ENCODE assay signal across 8 cellular contexts in genomic region chr17:44345497-44346026, GRCh38. TPM values are rescaled to one million over a fixed set of nuclear protein-coding genes. Genes with fewer than 3 reads are reported as not detected.
A peak's percentile ranks its signal among the peaks of the same experiment; 100 is the strongest.
DNase-seq lines count a peak whose midpoint lies in the region; ATAC-seq, FAIRE-seq and TF ChIP-seq lines count a peak whose summit lies in the region.

No MANE protein-coding gene starts in this region.

- peak; percentile 58 for ATAC-seq in K562
- no peak for ATAC-seq in GM19463 (IDR thresholded peaks at IDR 0.05; ENCODE audit: unreplicated experiment)

- H3K4me3 ChIP-seq in KMS-11 (IDR thresholded peaks at IDR 0.05; ENCODE audit: insufficient read depth, low read depth, low read length): peak overlapping the region; percentile 30
- peak overlapping the region; percentile 65 for H3K4me3 ChIP-seq in K562
- peak overlapping the region; percentile 70 for H3K4me3 ChIP-seq in hepatocyte
- peak overlapping the region; percentile 76 to 78 for H3K4me3 ChIP-seq in prostate gland

- no peaks in the 10 kb centered on the region for H3K79me2 ChIP-seq in KMS-11 (ENCODE audit: insufficient read depth, low read depth)
- H3K79me2 ChIP-seq in K562 (ENCODE audit: control insufficient read depth, insufficient read depth, low read length): no peaks in the 10 kb centered on the region
- peaks cover 15% of the 10 kb centered on the region for H3K79me2 ChIP-seq in hepatocyte

- H3K9ac ChIP-seq in KMS-11 (peak overlapping the region; percentile 25; the same call in 1 of the 2 replicates), K562 (ENCODE audit: insufficient read depth in 1 of 2, low read depth in 2 of 2, low read length in 2 of 2) (peak overlapping the region; percentile 76 to 91)

- intact Hi-C loops in K562 (cut with micrococcal nuclease) (loop anchor here (1.0 kb wide), 2 partner anchors 135 to 147 kb away; no protein-coding TSS in a partner anchor), prostate gland (cut with DNase I) (loop anchor here (2.0 to 5.0 kb wide), 2 partner anchors 21 to 133 kb away; partner anchors contain the start of gene SLC25A39)

- H3K27ac ChIP-seq in KMS-11 (no peak overlapping the region; the same call in 1 of the 2 replicates), K562 (ENCODE audit: extremely low read depth, low read depth, low read length) (peak overlapping the region; percentile 44), hepatocyte (peak overlapping the region; percentile 76), prostate gland (peak overlapping the region; percentile 79 to 84)

- H3K9me3 ChIP-seq in K562 (replicated peaks; ENCODE audit: control insufficient read depth, insufficient read depth, low read depth, low read length) (no peaks in the 10 kb centered on the region), hepatocyte (ENCODE audit: low read depth) (no peaks in the 10 kb centered on the region), prostate gland (no peaks in the 10 kb centered on the region)

- H4K20me1 ChIP-seq in KMS-11 (ENCODE audit: insufficient read depth) (no peaks in the 10 kb centered on the region), K562 (replicated peaks; ENCODE audit: control insufficient read depth, insufficient read depth, low read length) (0 out of 2 replicates have a peak, but pooled peaks cover 4% of the 10 kb centered on the region), hepatocyte (ENCODE audit: insufficient read depth, poor library complexity, severe bottlenecking) (no peaks in the 10 kb centered on the region)

- TF ChIP-seq POLR2A in GM12892 (IDR thresholded peaks at IDR 0.05; ENCODE audit: low read depth, low read length) (peak; percentile 7; the same call in 1 of the 2 replicates), K562 (conservative IDR thresholded peaks at IDR 0.05) (no peak), prostate gland (IDR thresholded peaks at IDR 0.05) (no peak)

- peak overlapping the region; percentile 91 for H3K4me2 ChIP-seq in KMS-11
- peak overlapping the region; percentile 98 for H3K4me2 ChIP-seq in K562 (ENCODE audit: insufficient read depth, low read length)
- peak overlapping the region; percentile 89 for H3K4me2 ChIP-seq in hepatocyte

- peak; percentile 46 for FAIRE-seq in GM12892 (lab: Jason Lieb, UNC)
- peak; percentile 48 for FAIRE-seq in K562 (lab: Jason Lieb, UNC)

- H3K9me1 ChIP-seq in K562 (ENCODE audit: control insufficient read depth, insufficient read depth, low read length): no peaks in the 10 kb centered on the region

- 9% methylated on average over 21 of the region's 21 CpGs for WGBS in K562 (ENCODE audit: insufficient coverage, low coverage, missing lambda C conversion rate)
- WGBS in hepatocyte (ENCODE audit: low lambda C conversion rate, missing lambda C conversion rate): 3% methylated on average over 21 of the region's 21 CpGs
- under 1% methylated on average over 21 of the region's 21 CpGs for WGBS in prostate gland

- TF ChIP-seq EP300 in K562 (IDR thresholded peaks at IDR 0.05; ENCODE audit: low read length): no peak

- H3K9me2 ChIP-seq in hepatocyte (replicated peaks; ENCODE audit: insufficient read depth): no peaks in the 10 kb centered on the region

- POLR2A ChIA-PET in K562 (lab: Yijun Ruan, JAX): interaction anchor here (0.6 to 2.7 kb wide), 12 partner anchors 11 to 222 kb away, joined by 3 to 8 read pairs (median 3); partner anchors contain the start of gene HDAC5

- peak; percentile 43 to 57 for TF ChIP-seq RAD21 in K562 (CRISPR knock-in tag; conservative IDR thresholded peaks at IDR 0.05 in 1 of 2, IDR thresholded peaks at IDR 0.05 in 1 of 2)

- peak; percentile 67 for TF ChIP-seq CTCF in KMS-11 (conservative IDR thresholded peaks at IDR 0.05; ENCODE audit: low read depth, low read length)
- TF ChIP-seq CTCF in K562 (IDR thresholded peaks at IDR 0.05 in 2 of 3, conservative IDR thresholded peaks at IDR 0.05 in 1 of 3; ENCODE audit: insufficient read depth in 2 of 3, low read depth in 1 of 3, low read length in 3 of 3): peak; percentile 63 to 72 (median 66)
- TF ChIP-seq CTCF in hepatocyte (IDR thresholded peaks at IDR 0.05; ENCODE audit: poor library complexity): peak; percentile 43
- peak in 3 of 4 experiments; percentile 28 to 42 (median 34) for TF ChIP-seq CTCF in prostate gland (IDR thresholded peaks at IDR 0.05)

- BruUV-seq in K562 (replicated peaks; lab: Mats Ljungman, UMichigan): TSS peak; percentile 84

- DNase-seq in AG08395 (ENCODE audit: low spot score) (peak; percentile 62), GM12892 (ENCODE audit: insufficient read length) (no peak), SHP77 treated with DMSO at 0.1 percent for 48 hours (lab: John Stamatoyannopoulos, UW) (peak; percentile 57), K562 (ENCODE audit: extremely low read depth in 1 of 4, low spot score in 3 of 4) (peak; percentile 55 to 64 (median 58)), hepatocyte (ENCODE audit: low spot score) (peak; percentile 75), prostate gland (ENCODE audit: low spot score) (peak; percentile 51)

- H3K4me1 ChIP-seq in KMS-11 (ENCODE audit: low read depth, poor library complexity, severe bottlenecking) (peaks cover 22% of the 10 kb centered on the region), K562 (replicated peaks in 1 of 2; ENCODE audit: control insufficient read depth in 2 of 2, insufficient read depth in 2 of 2, low read length in 2 of 2) (peaks cover 9 to 36% of the 10 kb centered on the region in 2 experiments; a peak in 3 of 5 replicates), hepatocyte (ENCODE audit: insufficient read depth) (no peaks in the 10 kb centered on the region), prostate gland (replicated peaks) (no peaks in the 10 kb centered on the region)

- in situ Hi-C loops in K562 (cut with MboI): loop anchor here (25.0 kb wide), 1 partner anchor 408 kb away; the partner anchor contains the start of gene PPY

- H3K27me3 ChIP-seq in KMS-11 (ENCODE audit: insufficient read depth, low read depth) (peaks cover 3% of the 10 kb centered on the region; the same call in 1 of the 2 replicates), K562 (ENCODE audit: control insufficient read depth in 2 of 2, insufficient read depth in 2 of 2, low read length in 2 of 2) (no peaks in the 10 kb centered on the region; a peak in 1 of 5 replicates), hepatocyte (no peaks in the 10 kb centered on the region), prostate gland (replicated peaks; ENCODE audit: insufficient read depth) (no peaks in the 10 kb centered on the region)

- no peaks in the 10 kb centered on the region for H3K36me3 ChIP-seq in KMS-11 (ENCODE audit: insufficient read depth)
- no peaks in the 10 kb centered on the region for H3K36me3 ChIP-seq in K562 (ENCODE audit: control insufficient read depth, insufficient read depth, low read length)
- H3K36me3 ChIP-seq in hepatocyte (replicated peaks; ENCODE audit: insufficient read depth, low read depth): no peaks in the 10 kb centered on the region
- H3K36me3 ChIP-seq in prostate gland: peaks cover 0 to 4% of the 10 kb centered on the region in 2 donors

- CTCF ChIA-PET in K562 (lab: Yijun Ruan, JAX; ENCODE audit: low intra/inter-chr PET ratio): interaction anchor here (0.5 to 3.5 kb wide), 3 partner anchors 14 to 425 kb away, joined by 3 to 36 read pairs (median 3); no protein-coding TSS in a partner anchor

- H2AFZ ChIP-seq in KMS-11 (ENCODE audit: low read depth) (peak overlapping the region; percentile 88), K562 (ENCODE audit: low read depth, low read length) (peak overlapping the region; percentile 80), hepatocyte (peak overlapping the region; percentile 32)

RNA-seq across cellular contexts. Expression of gene GRN, which starts 0.5 kb away (rescaled TPM):
- 131 TPM for polyA plus RNA-seq in GM12892 (2012; ENCODE audit: missing spikeins)
- total RNA-seq in K562 (2011; cell fraction: chromatin; rRNA removed; ENCODE audit: low replicate concordance): 22.1 and 107 TPM in 2 replicates
- 206 and 251 TPM in 2 replicates for total RNA-seq in K562 (2011; cell fraction: nucleolus; rRNA removed)
- 71.4 and 95.0 TPM in 2 replicates for total RNA-seq in K562 (2011; cell fraction: nucleoplasm; rRNA removed)
- total RNA-seq in K562 (2014; rRNA removed) (51.0 and 69.9 TPM in 2 replicates), K562 (2014; rRNA removed; fragmentation: Illumina TruSeq; extraction: Trizol) (9.6 and 15.6 TPM in 2 replicates), K562 (2015; rRNA removed; fragmentation: Illumina TruSeq; extraction: Trizol) (20.7 and 21.4 TPM in 2 replicates), K562 (2021) (69.9 and 75.3 TPM in 2 replicates), hepatocyte (210 and 299 TPM in 2 replicates), prostate gland (100 to 1,000 TPM; 319 to 404 TPM)
- polyA plus RNA-seq in K562 (2011; rRNA removed) (11.5 and 62.4 TPM in 2 replicates), K562 (2014; fragmentation: Illumina TruSeq; extraction: Trizol) (35.2 and 63.4 TPM in 2 replicates), K562 (2014; fragmentation: Nextera tagmentation; extraction: Ambion mirVana) (1 to 10 TPM; 5.4 to 5.9 TPM), K562 (2014; rRNA removed) (36.4 and 36.6 TPM in 2 replicates), hepatocyte (785 and 828 TPM in 2 replicates)
- 34.3 and 53.6 TPM in 2 replicates for polyA plus RNA-seq in K562 (2011; cell fraction: cytosol; rRNA removed)
- polyA plus RNA-seq in K562 (2011; cell fraction: nucleus; rRNA removed): 101 and 122 TPM in 2 replicates
- 77.5 and 193 TPM in 2 replicates for polyA plus RNA-seq in K562 (2012)
- 6.6 and 12.3 TPM in 2 replicates for polyA minus RNA-seq in K562 (2011; rRNA and poly(A)+ RNA removed)
- 47.6 and 80.7 TPM in 2 replicates for polyA minus RNA-seq in K562 (2011; cell fraction: cytosol; rRNA and poly(A)+ RNA removed)
- 31.0 and 38.4 TPM in 2 replicates for polyA minus RNA-seq in K562 (2011; cell fraction: nucleus; rRNA and poly(A)+ RNA removed)

RNA-seq across cellular contexts. Expression of gene FAM171A2, which starts 18.1 kb away (rescaled TPM):
- 0.78 TPM for polyA plus RNA-seq in GM12892 (2012; ENCODE audit: missing spikeins)
- total RNA-seq in K562 (2011; cell fraction: chromatin; rRNA removed; ENCODE audit: low replicate concordance): 2.2 and 9.3 TPM in 2 replicates
- 10.4 and 11.3 TPM in 2 replicates for total RNA-seq in K562 (2011; cell fraction: nucleolus; rRNA removed)
- 6.5 and 7.2 TPM in 2 replicates for total RNA-seq in K562 (2011; cell fraction: nucleoplasm; rRNA removed)
- total RNA-seq in K562 (2014; rRNA removed) (7.3 and 10.2 TPM in 2 replicates), K562 (2014; rRNA removed; fragmentation: Illumina TruSeq; extraction: Trizol) (0.44 and 0.54 TPM in 2 replicates), K562 (2015; rRNA removed; fragmentation: Illumina TruSeq; extraction: Trizol) (1.2 and 1.4 TPM in 2 replicates), K562 (2021) (7.0 and 8.6 TPM in 2 replicates), hepatocyte (12.8 and 13.9 TPM in 2 replicates), prostate gland (1 to 10 TPM; 1.8 to 6.1 TPM)
- polyA plus RNA-seq in K562 (2011; rRNA removed) (2.5 and 5.2 TPM in 2 replicates), K562 (2014; fragmentation: Illumina TruSeq; extraction: Trizol) (1.2 and 2.4 TPM in 2 replicates), K562 (2014; fragmentation: Nextera tagmentation; extraction: Ambion mirVana) (under 1 TPM in 1 of 2 experiments, not detected in 1; 0.10 TPM), K562 (2014; rRNA removed) (4.5 and 5.7 TPM in 2 replicates), hepatocyte (19.4 and 22.8 TPM in 2 replicates)
- polyA plus RNA-seq in K562 (2011; cell fraction: cytosol; rRNA removed): 5.0 and 11.3 TPM in 2 replicates
- 7.6 and 9.3 TPM in 2 replicates for polyA plus RNA-seq in K562 (2011; cell fraction: nucleus; rRNA removed)
- polyA plus RNA-seq in K562 (2012): 3.1 and 8.9 TPM in 2 replicates
- 1.6 and 2.1 TPM in 2 replicates for polyA minus RNA-seq in K562 (2011; rRNA and poly(A)+ RNA removed)
- polyA minus RNA-seq in K562 (2011; cell fraction: cytosol; rRNA and poly(A)+ RNA removed): 2.9 and 4.5 TPM in 2 replicates
- 1.6 and 3.9 TPM in 2 replicates for polyA minus RNA-seq in K562 (2011; cell fraction: nucleus; rRNA and poly(A)+ RNA removed)

RNA-seq across cellular contexts. Expression of gene SLC25A39, which starts 20.9 kb away (rescaled TPM):
- 120 TPM for polyA plus RNA-seq in GM12892 (2012; ENCODE audit: missing spikeins)
- total RNA-seq in K562 (2011; cell fraction: chromatin; rRNA removed; ENCODE audit: low replicate concordance): 112 and 348 TPM in 2 replicates
- total RNA-seq in K562 (2011; cell fraction: nucleolus; rRNA removed): 328 and 401 TPM in 2 replicates
- total RNA-seq in K562 (2011; cell fraction: nucleoplasm; rRNA removed): 185 and 188 TPM in 2 replicates
- total RNA-seq in K562 (2014; rRNA removed) (228 and 316 TPM in 2 replicates), K562 (2014; rRNA removed; fragmentation: Illumina TruSeq; extraction: Trizol) (47.0 and 72.5 TPM in 2 replicates), K562 (2015; rRNA removed; fragmentation: Illumina TruSeq; extraction: Trizol) (139 and 140 TPM in 2 replicates), K562 (2021) (266 and 268 TPM in 2 replicates), hepatocyte (92.7 and 108 TPM in 2 replicates), prostate gland (100 to 1,000 TPM; 116 to 132 TPM)
- polyA plus RNA-seq in K562 (2011; rRNA removed) (121 and 188 TPM in 2 replicates), K562 (2014; fragmentation: Illumina TruSeq; extraction: Trizol) (238 and 276 TPM in 2 replicates), K562 (2014; fragmentation: Nextera tagmentation; extraction: Ambion mirVana) (1 to 10 TPM; 4.8 to 6.3 TPM), K562 (2014; rRNA removed) (267 and 327 TPM in 2 replicates), hepatocyte (179 and 191 TPM in 2 replicates)
- 232 and 388 TPM in 2 replicates for polyA plus RNA-seq in K562 (2011; cell fraction: cytosol; rRNA removed)
- polyA plus RNA-seq in K562 (2011; cell fraction: nucleus; rRNA removed): 426 and 555 TPM in 2 replicates
- polyA plus RNA-seq in K562 (2012): 210 and 229 TPM in 2 replicates
- polyA minus RNA-seq in K562 (2011; rRNA and poly(A)+ RNA removed): 34.0 and 42.0 TPM in 2 replicates
- 75.4 and 108 TPM in 2 replicates for polyA minus RNA-seq in K562 (2011; cell fraction: cytosol; rRNA and poly(A)+ RNA removed)
- 85.0 and 95.6 TPM in 2 replicates for polyA minus RNA-seq in K562 (2011; cell fraction: nucleus; rRNA and poly(A)+ RNA removed)

RNA-seq across cellular contexts. Expression of gene RUNDC3A, which starts 37.2 kb away (rescaled TPM):
- 0.19 TPM for polyA plus RNA-seq in GM12892 (2012; ENCODE audit: missing spikeins)
- 0.23 TPM in 1 of 2 replicates, not detected in the other for total RNA-seq in K562 (2011; cell fraction: chromatin; rRNA removed; ENCODE audit: low replicate concordance)
- 0.17 TPM in 1 of 2 replicates, not detected in the other for total RNA-seq in K562 (2011; cell fraction: nucleolus; rRNA removed)
- not detected in 2 replicates for total RNA-seq in K562 (2011; cell fraction: nucleoplasm; rRNA removed)
- total RNA-seq in K562 (2014; rRNA removed) (not detected in 2 replicates), K562 (2014; rRNA removed; fragmentation: Illumina TruSeq; extraction: Trizol) (not detected in 2 replicates), K562 (2015; rRNA removed; fragmentation: Illumina TruSeq; extraction: Trizol) (not detected in 2 replicates), K562 (2021) (not detected in 2 replicates), hepatocyte (2.0 and 2.1 TPM in 2 replicates), prostate gland (1 to 10 TPM in 1 of 2 donors, under 1 TPM in 1; 0.68 to 2.9 TPM)
- polyA plus RNA-seq in K562 (2011; rRNA removed) (0.05 TPM in 1 of 2 replicates, not detected in the other), K562 (2014; fragmentation: Illumina TruSeq; extraction: Trizol) (not detected in 2 replicates), K562 (2014; fragmentation: Nextera tagmentation; extraction: Ambion mirVana) (not detected), K562 (2014; rRNA removed) (not detected in 2 replicates), hepatocyte (0.40 and 2.3 TPM in 2 replicates)
- polyA plus RNA-seq in K562 (2011; cell fraction: cytosol; rRNA removed): 0.07 and 0.49 TPM in 2 replicates
- polyA plus RNA-seq in K562 (2011; cell fraction: nucleus; rRNA removed): 0.11 and 0.24 TPM in 2 replicates
- polyA plus RNA-seq in K562 (2012): 0.10 and 0.36 TPM in 2 replicates
- polyA minus RNA-seq in K562 (2011; rRNA and poly(A)+ RNA removed): 0.32 TPM in 1 of 2 replicates, not detected in the other
- not detected in 2 replicates for polyA minus RNA-seq in K562 (2011; cell fraction: cytosol; rRNA and poly(A)+ RNA removed)
- polyA minus RNA-seq in K562 (2011; cell fraction: nucleus; rRNA and poly(A)+ RNA removed): not detected in 2 replicates

RNA-seq across cellular contexts. Expression of gene ITGA2B, which starts 43.9 kb away (rescaled TPM):
- polyA plus RNA-seq in GM12892 (2012; ENCODE audit: missing spikeins): 0.38 TPM
- total RNA-seq in K562 (2011; cell fraction: chromatin; rRNA removed; ENCODE audit: low replicate concordance): 22.8 and 48.7 TPM in 2 replicates
- total RNA-seq in K562 (2011; cell fraction: nucleolus; rRNA removed): 27.3 and 34.7 TPM in 2 replicates
- 19.9 and 22.4 TPM in 2 replicates for total RNA-seq in K562 (2011; cell fraction: nucleoplasm; rRNA removed)
- total RNA-seq in K562 (2014; rRNA removed) (8.8 and 14.2 TPM in 2 replicates), K562 (2014; rRNA removed; fragmentation: Illumina TruSeq; extraction: Trizol) (3.3 and 5.6 TPM in 2 replicates), K562 (2015; rRNA removed; fragmentation: Illumina TruSeq; extraction: Trizol) (4.8 and 5.2 TPM in 2 replicates), K562 (2021) (25.1 and 26.4 TPM in 2 replicates), hepatocyte (0.77 TPM in 1 of 2 replicates, not detected in the other), prostate gland (under 1 TPM; 0.27 to 0.68 TPM)
- polyA plus RNA-seq in K562 (2011; rRNA removed) (3.5 and 9.4 TPM in 2 replicates), K562 (2014; fragmentation: Illumina TruSeq; extraction: Trizol) (7.9 and 10.1 TPM in 2 replicates), K562 (2014; fragmentation: Nextera tagmentation; extraction: Ambion mirVana) (1 to 10 TPM; 1.1 to 1.6 TPM), K562 (2014; rRNA removed) (16.9 and 17.0 TPM in 2 replicates), hepatocyte (1.0 and 3.6 TPM in 2 replicates)
- 4.3 and 5.3 TPM in 2 replicates for polyA plus RNA-seq in K562 (2011; cell fraction: cytosol; rRNA removed)
- 35.4 and 49.7 TPM in 2 replicates for polyA plus RNA-seq in K562 (2011; cell fraction: nucleus; rRNA removed)
- 16.0 and 29.7 TPM in 2 replicates for polyA plus RNA-seq in K562 (2012)
- 1.8 and 2.6 TPM in 2 replicates for polyA minus RNA-seq in K562 (2011; rRNA and poly(A)+ RNA removed)
- 5.7 and 7.7 TPM in 2 replicates for polyA minus RNA-seq in K562 (2011; cell fraction: cytosol; rRNA and poly(A)+ RNA removed)
- 10.6 and 13.4 TPM in 2 replicates for polyA minus RNA-seq in K562 (2011; cell fraction: nucleus; rRNA and poly(A)+ RNA removed)

Comparison
In these comparisons a context has a peak if more than half of its experiments do, and no peak if none do; other contexts are left out.
1. H2AFZ ChIP-seq: peak in every context shown above with its lines; median percentile 88 in KMS-11; 80 in K562; 32 in hepatocyte.